1 cellular context compared by ENCODE assay signal in the genomic region with DNA sequence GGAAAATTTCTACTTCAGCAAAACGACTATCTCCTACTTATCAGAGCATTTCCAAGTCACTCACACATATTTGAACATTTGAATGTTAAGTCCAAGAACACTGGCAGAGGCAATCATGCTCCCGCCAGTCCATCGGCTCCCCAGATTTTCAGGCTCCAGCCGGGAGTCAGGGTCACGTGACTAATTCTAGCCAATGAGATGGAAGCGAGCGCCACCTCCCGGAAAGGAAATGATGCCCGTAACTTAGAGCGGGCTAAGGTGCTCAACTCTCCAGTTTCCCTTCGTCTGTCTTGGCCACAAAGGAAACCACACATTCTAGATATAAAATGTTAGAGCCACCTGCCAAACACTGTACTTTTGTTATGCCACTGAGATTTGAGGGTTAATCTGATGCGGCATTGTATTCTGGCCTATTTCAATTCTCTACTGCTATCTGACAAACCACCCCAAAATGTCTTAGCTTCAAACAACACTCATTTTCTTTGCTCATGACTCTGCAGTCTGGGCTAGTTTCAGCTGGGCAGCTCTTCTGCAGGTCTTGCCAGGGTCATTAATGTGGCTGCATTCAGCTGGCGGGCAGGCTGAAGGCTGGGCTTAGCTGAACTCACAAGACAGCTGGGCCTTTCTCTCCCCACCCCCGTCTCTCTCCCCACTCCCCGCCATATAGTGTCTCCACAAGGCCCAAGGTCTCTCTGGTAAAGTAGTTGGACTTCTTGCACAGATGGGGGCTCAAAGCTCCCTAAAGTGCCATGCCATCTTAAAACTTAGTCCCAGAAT.
TF ChIP-seq lines count a peak whose summit lies in the region.

No MANE protein-coding gene starts in this region.

TF ChIP-seq in HepG2, 621 proteins besides CTCF, POLR2A, EP300 and RAD21:
- TF ChIP-seq, protein P1, sequence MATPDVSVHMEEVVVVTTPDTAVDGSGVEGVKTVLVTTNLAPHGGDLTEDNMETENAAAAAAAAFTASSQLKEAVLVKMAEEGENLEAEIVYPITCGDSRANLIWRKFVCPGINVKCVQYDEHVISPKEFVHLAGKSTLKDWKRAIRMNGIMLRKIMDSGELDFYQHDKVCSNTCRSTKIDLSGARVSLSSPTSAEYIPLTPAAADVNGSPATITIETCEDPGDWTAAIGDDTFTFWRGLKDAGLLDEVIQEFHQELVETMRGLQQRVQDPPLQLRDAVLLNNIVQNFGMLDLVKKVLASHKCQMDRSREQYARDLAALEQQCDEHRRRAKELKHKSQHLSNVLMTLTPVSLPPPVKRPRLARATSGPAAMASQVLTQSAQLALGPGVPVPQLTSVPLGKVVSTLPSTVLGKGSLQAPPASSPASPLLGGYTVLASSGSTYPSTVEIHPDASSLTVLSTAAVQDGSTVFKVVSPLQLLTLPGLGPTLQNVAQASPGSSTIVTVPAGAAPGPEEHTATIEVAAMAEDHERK (CRISPR knock-in tag; IDR thresholded peaks at IDR 0.05; ENCODE audit: low read depth) = no peak
- TF ChIP-seq, protein P2, sequence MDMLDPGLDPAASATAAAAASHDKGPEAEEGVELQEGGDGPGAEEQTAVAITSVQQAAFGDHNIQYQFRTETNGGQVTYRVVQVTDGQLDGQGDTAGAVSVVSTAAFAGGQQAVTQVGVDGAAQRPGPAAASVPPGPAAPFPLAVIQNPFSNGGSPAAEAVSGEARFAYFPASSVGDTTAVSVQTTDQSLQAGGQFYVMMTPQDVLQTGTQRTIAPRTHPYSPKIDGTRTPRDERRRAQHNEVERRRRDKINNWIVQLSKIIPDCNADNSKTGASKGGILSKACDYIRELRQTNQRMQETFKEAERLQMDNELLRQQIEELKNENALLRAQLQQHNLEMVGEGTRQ (IDR thresholded peaks at IDR 0.05; ENCODE audit: low read depth, low read length) = peak; percentile 41; the same call in 1 of the 2 replicates
- TF ChIP-seq, protein P2 (CRISPR knock-in tag; IDR thresholded peaks at IDR 0.05; ENCODE audit: borderline replicate concordance) = no peak
- TF ChIP-seq RBM22 (optimal IDR thresholded peaks at IDR 0.05; ENCODE audit: low read length) (no peak), SMAD9 (CRISPR knock-in tag; IDR thresholded peaks at IDR 0.05) (no peak), RAD51 (IDR thresholded peaks at IDR 0.05; ENCODE audit: borderline replicate concordance) (peak; percentile 77; the same call in 1 of the 2 replicates), ZNF790 (CRISPR knock-in tag; IDR thresholded peaks at IDR 0.05; ENCODE audit: borderline replicate concordance) (no peak), ZNF546 (CRISPR knock-in tag; conservative IDR thresholded peaks at IDR 0.05) (no peak), NFYB (CRISPR knock-in tag; IDR thresholded peaks at IDR 0.05) (peak; percentile 61), HNRNPH1 (optimal IDR thresholded peaks at IDR 0.05; ENCODE audit: low read depth, low read length) (no peak), MED1 (CRISPR knock-in tag; IDR thresholded peaks at IDR 0.05) (no peak), ZNF891 (CRISPR knock-in tag; IDR thresholded peaks at IDR 0.05) (no peak), ERF (CRISPR knock-in tag; IDR thresholded peaks at IDR 0.05) (no peak), HNRNPUL1 (IDR thresholded peaks at IDR 0.05; ENCODE audit: low read depth, low read length) (no peak), JUNB (CRISPR knock-in tag; IDR thresholded peaks at IDR 0.05; ENCODE audit: borderline replicate concordance) (no peak)
- TF ChIP-seq, protein P3, sequence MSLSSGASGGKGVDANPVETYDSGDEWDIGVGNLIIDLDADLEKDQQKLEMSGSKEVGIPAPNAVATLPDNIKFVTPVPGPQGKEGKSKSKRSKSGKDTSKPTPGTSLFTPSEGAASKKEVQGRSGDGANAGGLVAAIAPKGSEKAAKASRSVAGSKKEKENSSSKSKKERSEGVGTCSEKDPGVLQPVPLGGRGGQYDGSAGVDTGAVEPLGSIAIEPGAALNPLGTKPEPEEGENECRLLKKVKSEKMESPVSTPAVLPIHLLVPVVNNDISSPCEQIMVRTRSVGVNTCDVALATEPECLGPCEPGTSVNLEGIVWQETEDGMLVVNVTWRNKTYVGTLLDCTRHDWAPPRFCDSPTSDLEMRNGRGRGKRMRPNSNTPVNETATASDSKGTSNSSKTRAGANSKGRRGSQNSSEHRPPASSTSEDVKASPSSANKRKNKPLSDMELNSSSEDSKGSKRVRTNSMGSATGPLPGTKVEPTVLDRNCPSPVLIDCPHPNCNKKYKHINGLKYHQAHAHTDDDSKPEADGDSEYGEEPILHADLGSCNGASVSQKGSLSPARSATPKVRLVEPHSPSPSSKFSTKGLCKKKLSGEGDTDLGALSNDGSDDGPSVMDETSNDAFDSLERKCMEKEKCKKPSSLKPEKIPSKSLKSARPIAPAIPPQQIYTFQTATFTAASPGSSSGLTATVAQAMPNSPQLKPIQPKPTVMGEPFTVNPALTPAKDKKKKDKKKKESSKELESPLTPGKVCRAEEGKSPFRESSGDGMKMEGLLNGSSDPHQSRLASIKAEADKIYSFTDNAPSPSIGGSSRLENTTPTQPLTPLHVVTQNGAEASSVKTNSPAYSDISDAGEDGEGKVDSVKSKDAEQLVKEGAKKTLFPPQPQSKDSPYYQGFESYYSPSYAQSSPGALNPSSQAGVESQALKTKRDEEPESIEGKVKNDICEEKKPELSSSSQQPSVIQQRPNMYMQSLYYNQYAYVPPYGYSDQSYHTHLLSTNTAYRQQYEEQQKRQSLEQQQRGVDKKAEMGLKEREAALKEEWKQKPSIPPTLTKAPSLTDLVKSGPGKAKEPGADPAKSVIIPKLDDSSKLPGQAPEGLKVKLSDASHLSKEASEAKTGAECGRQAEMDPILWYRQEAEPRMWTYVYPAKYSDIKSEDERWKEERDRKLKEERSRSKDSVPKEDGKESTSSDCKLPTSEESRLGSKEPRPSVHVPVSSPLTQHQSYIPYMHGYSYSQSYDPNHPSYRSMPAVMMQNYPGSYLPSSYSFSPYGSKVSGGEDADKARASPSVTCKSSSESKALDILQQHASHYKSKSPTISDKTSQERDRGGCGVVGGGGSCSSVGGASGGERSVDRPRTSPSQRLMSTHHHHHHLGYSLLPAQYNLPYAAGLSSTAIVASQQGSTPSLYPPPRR (CRISPR knock-in tag; IDR thresholded peaks at IDR 0.05; ENCODE audit: borderline replicate concordance) = no peak
TF ChIP-seq in HepG2: peak in this region for 3.
